Comparison of ENCODE assay signal across 4 cellular contexts in genomic region chr6:159010037-159010612, GRCh38. TPM values are rescaled to one million over a fixed set of nuclear protein-coding genes. Genes with fewer than 3 reads are reported as not detected.
"Had no signal": no experiment of that assay in that cellular context is flagged by ENCODE, and none has a peak within 500 bp of the region (broad histone marks: within the 10 kb centered on the region; RNA-seq: fewer than 3 reads in every experiment).

No MANE protein-coding gene starts in this region.

RNA-seq across cellular contexts. Expression of gene TAGAP, which starts 34.7 kb away (rescaled TPM):
- total RNA-seq: dermis blood vessel endothelial cell, neural crest cell, osteoblast had no signal
- polyA plus RNA-seq: SK-N-SH had no signal
